8 cellular contexts compared by ENCODE assay signal in genomic region chr7:6729492-6730342, GRCh38. TPM values are rescaled to one million over a fixed set of nuclear protein-coding genes. Genes with fewer than 3 reads are reported as not detected.
DNase-seq lines count a peak whose midpoint lies in the region; TF ChIP-seq lines count a peak whose summit lies in the region.

No MANE protein-coding gene starts in this region.

- H3K27me3 Mint-ChIP-seq in neural crest cell (ENCODE audit: low read depth): peaks cover 17% of the 10 kb centered on the region

- H3K27me3 ChIP-seq in stomach: no peaks in the 10 kb centered on the region

- 1 to 3% (median 1%) methylated on average over 30 to 66 of the region's 66 CpGs for WGBS in stomach, 5 donors

- H3K9me3 Mint-ChIP-seq in neural crest cell: peaks cover 7% of the 10 kb centered on the region

- peak; percentile 96 for TF ChIP-seq POLR2A in Raji (IDR thresholded peaks at IDR 0.05; ENCODE audit: insufficient read depth, low read depth, low read length)
- no peak for TF ChIP-seq POLR2A in stomach (IDR thresholded peaks at IDR 0.05)

- DNase-seq in EL: peak; percentile 93
- DNase-seq in GOT3 (lab: John Stamatoyannopoulos, UW): peak; percentile 75
- peak; percentile 93 for DNase-seq in LHCN-M2 (ENCODE audit: low read depth)
- DNase-seq in activated gamma-delta T cell (lab: John Stamatoyannopoulos, UW): peak; percentile 72
- peak; percentile 92 to 97 for DNase-seq in foreskin fibroblast
- peak; percentile 72 for DNase-seq in neural crest cell (ENCODE audit: low read depth, low spot score)
- DNase-seq in stomach: peak; percentile 93

- peak overlapping the region; percentile 77 to 91 (median 85) for H3K27ac ChIP-seq in stomach

- peaks cover 10 to 29% (median 26%) of the 10 kb centered on the region in 4 donors for H3K36me3 ChIP-seq in stomach

- peaks cover 14% of the 10 kb centered on the region for H3K4me1 Mint-ChIP-seq in neural crest cell

- no peaks in the 10 kb centered on the region for H3K9me3 ChIP-seq in stomach

- H3K4me1 ChIP-seq in stomach: peaks cover 8 to 13% (median 10%) of the 10 kb centered on the region in 4 donors

- TF ChIP-seq EP300 in stomach (IDR thresholded peaks at IDR 0.05): no peak

- TF ChIP-seq CTCF in foreskin fibroblast (IDR thresholded peaks at IDR 0.05; ENCODE audit: low read depth, low read length) (no peak), neural crest cell (conservative IDR thresholded peaks at IDR 0.05) (no peak), stomach (IDR thresholded peaks at IDR 0.05) (no peak)

- peak overlapping the region; percentile 92 for H3K4me3 Mint-ChIP-seq in neural crest cell

- intact Hi-C loops in stomach (cut with DNase I; ENCODE audit: low total_unique reads): no loop called here

- peak overlapping the region; percentile 89 for H3K27ac Mint-ChIP-seq in neural crest cell (ENCODE audit: unreplicated experiment)

- H3K36me3 Mint-ChIP-seq in neural crest cell (ENCODE audit: low read depth): peaks cover 8% of the 10 kb centered on the region

- H3K4me3 ChIP-seq in foreskin fibroblast (ENCODE audit: low read depth in 1 of 2, low read length in 2 of 2) (peak overlapping the region; percentile 80 to 81), stomach (peak overlapping the region; percentile 61 to 93 (median 88))

RNA-seq across cellular contexts. Expression of gene ZNF12, which starts 23.0 kb away (rescaled TPM):
- total RNA-seq in LHCN-M2 (2014; rRNA removed) (17.4 and 19.6 TPM in 2 replicates), neural crest cell (21.9 and 24.6 TPM in 2 replicates), stomach (100 to 1,000 TPM in 1 of 5 donors, 10 to 100 TPM in 4; 21.9 to 222 (median 37.1) TPM)
- polyA plus RNA-seq in LHCN-M2 (2012): 6.0 TPM
- 1 to 10 TPM; 3.9 to 7.3 (median 6.6) TPM for polyA plus RNA-seq in stomach

RNA-seq across cellular contexts. Expression of gene RSPH10B2, which starts 24.2 kb away (rescaled TPM):
- total RNA-seq in LHCN-M2 (2014; rRNA removed) (not detected in 2 replicates), neural crest cell (0.65 and 0.96 TPM in 2 replicates), stomach (1 to 10 TPM in 1 of 5 donors, not detected in 4; 1.3 TPM)
- 0.07 TPM for polyA plus RNA-seq in LHCN-M2 (2012)
- polyA plus RNA-seq in stomach: not detected

Comparison
In these comparisons a context has a peak if more than half of its experiments do, and no peak if none do; other contexts are left out.
1. Peak in every context shown above with its lines: DNase-seq, H3K4me3 ChIP-seq and H3K27ac ChIP-seq.